In the genomic region with DNA sequence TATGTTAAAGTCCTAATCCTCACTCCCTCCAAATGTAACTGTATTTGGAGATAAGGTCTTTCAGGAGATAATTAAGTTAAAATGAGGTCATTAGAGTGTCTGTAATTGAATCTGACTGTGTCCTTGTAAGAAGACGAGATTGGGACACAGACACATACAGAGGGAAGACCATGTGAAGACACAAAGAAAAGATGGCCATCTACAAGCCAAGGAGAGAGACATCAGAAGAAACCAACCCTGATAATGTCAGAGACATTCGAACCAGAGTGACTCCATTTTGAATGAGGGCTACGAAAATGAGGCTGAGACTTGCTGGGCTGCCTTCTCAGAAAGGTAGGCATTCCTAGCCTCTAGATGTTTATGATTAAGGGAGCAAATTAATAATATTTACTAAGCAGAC, we compare ENCODE assay signal across 13 cellular contexts. TPM values are rescaled to one million over a fixed set of nuclear protein-coding genes. Genes with fewer than 3 reads are reported as not detected.
A peak's percentile ranks its signal among the peaks of the same experiment; 100 is the strongest.
DNase-seq lines count a peak whose midpoint lies in the region; ATAC-seq, FAIRE-seq and TF ChIP-seq lines count a peak whose summit lies in the region.
"Had no signal": no experiment of that assay in that cellular context is flagged by ENCODE, and none has a peak within 500 bp of the region (broad histone marks: within the 10 kb centered on the region; RNA-seq: fewer than 3 reads in every experiment).

No MANE protein-coding gene starts in this region.

- no peaks in the 10 kb centered on the region for H3K9me3 ChIP-seq in kidney (ENCODE audit: control insufficient read depth in 1 of 2, low read length in 2 of 2)
- H3K9me3 ChIP-seq in testis, result no peaks in the 10 kb centered on the region
- H3K9me3 ChIP-seq: prostate gland had no signal

- ATAC-seq in activated T-cell treated with anti-CD3 and anti-CD28 coated beads, Interleukin-2, amount 50 U/mL, for 72 hours (replicated peaks in 1 of 2), result no peak
- no peak for ATAC-seq in GM19455 (IDR thresholded peaks at IDR 0.05; ENCODE audit: unreplicated experiment)

- no peaks in the 10 kb centered on the region for H3K27me3 Mint-ChIP-seq in activated T-cell treated with anti-CD3 and anti-CD28 coated beads, Interleukin-2, amount 50 U/mL, for 72 hours (ENCODE audit: low read depth)
- no peaks in the 10 kb centered on the region for H3K27me3 Mint-ChIP-seq in activated CD4-positive, alpha-beta memory T cell treated with anti-CD3 and anti-CD28 coated beads, Interleukin-2, amount 10 ng/mL, durations not matched to agents 7 days and 5 days

- H3K27ac Mint-ChIP-seq in activated T-cell treated with anti-CD3 and anti-CD28 coated beads, Interleukin-2, amount 50 U/mL, for 72 hours, result peak overlapping the region; percentile 100
- peak overlapping the region; percentile 89 for H3K27ac Mint-ChIP-seq in activated CD4-positive, alpha-beta memory T cell treated with anti-CD3 and anti-CD28 coated beads, Interleukin-2, amount 10 ng/mL, durations not matched to agents 7 days and 5 days

- H3K27ac ChIP-seq in kidney (ENCODE audit: low read depth in 2 of 2, low read length in 2 of 2), result peak overlapping the region in 1 of 2 donors; percentile 11
- H3K27ac ChIP-seq in testis, result peak overlapping the region; percentile 42 to 52

- H3K36me3 Mint-ChIP-seq in activated T-cell treated with anti-CD3 and anti-CD28 coated beads, Interleukin-2, amount 50 U/mL, for 72 hours (ENCODE audit: insufficient read depth in 2 of 2), result peaks cover 1 to 6% of the 10 kb centered on the region in 2 donors
- H3K36me3 Mint-ChIP-seq in activated CD4-positive, alpha-beta memory T cell treated with anti-CD3 and anti-CD28 coated beads, Interleukin-2, amount 10 ng/mL, durations not matched to agents 7 days and 5 days (ENCODE audit: low read depth), result peaks cover 32% of the 10 kb centered on the region

- H3K27me3 ChIP-seq in testis, result no peaks in the 10 kb centered on the region

- H3K36me3 ChIP-seq in kidney (ENCODE audit: control insufficient read depth in 1 of 2, insufficient read depth in 2 of 2, low read length in 2 of 2) (peaks cover under 1 to 5% of the 10 kb centered on the region in 2 donors), testis (ENCODE audit: low read depth, missing control alignments) (no peaks in the 10 kb centered on the region)
- H3K36me3 ChIP-seq: prostate gland had no signal

- H3K4me1 ChIP-seq in kidney (ENCODE audit: control insufficient read depth in 1 of 2, insufficient read depth in 1 of 2, low read depth in 1 of 2, low read length in 2 of 2) (peaks cover 3 to 8% of the 10 kb centered on the region in 2 donors), testis (peaks cover 4% of the 10 kb centered on the region)
- H3K4me1 ChIP-seq: prostate gland had no signal

- TF ChIP-seq CTCF in kidney (IDR thresholded peaks at IDR 0.05; ENCODE audit: borderline replicate concordance, extremely low read depth, insufficient read depth) (no peak), testis (IDR thresholded peaks at IDR 0.05) (no peak)

- no peaks in the 10 kb centered on the region for H3K9me3 Mint-ChIP-seq in activated T-cell treated with anti-CD3 and anti-CD28 coated beads, Interleukin-2, amount 50 U/mL, for 72 hours
- H3K9me3 Mint-ChIP-seq in activated CD4-positive, alpha-beta memory T cell treated with anti-CD3 and anti-CD28 coated beads, Interleukin-2, amount 10 ng/mL, durations not matched to agents 7 days and 5 days, result peaks cover 3% of the 10 kb centered on the region

- H3K4me1 Mint-ChIP-seq in activated T-cell treated with anti-CD3 and anti-CD28 coated beads, Interleukin-2, amount 50 U/mL, for 72 hours (ENCODE audit: low read depth), result peaks cover 35% of the 10 kb centered on the region
- H3K4me1 Mint-ChIP-seq in activated CD4-positive, alpha-beta memory T cell treated with anti-CD3 and anti-CD28 coated beads, Interleukin-2, amount 10 ng/mL, durations not matched to agents 7 days and 5 days, result peaks cover 36% of the 10 kb centered on the region

- H3K4me3 ChIP-seq in kidney (ENCODE audit: low read length in 2 of 2) (peak overlapping the region; percentile 77 to 86), testis (no peak overlapping the region)

- CTCF ChIA-PET in activated CD4-positive, alpha-beta memory T cell treated with anti-CD3 and anti-CD28 coated beads, Interleukin-2, amount 10 ng/mL, durations not matched to agents 7 days and 5 days (lab: Charles Lee), result no interaction called here

- WGBS in testis, 2 donors, result 65 to 71% methylated on average over 3 of the region's 3 CpGs

- no peak overlapping the region for H3K9ac ChIP-seq in kidney (ENCODE audit: low read length in 2 of 2)

- TF ChIP-seq POLR2A in testis (IDR thresholded peaks at IDR 0.05), result no peak

- intact Hi-C loops in kidney (cut with DNase I), result no loop called here
- intact Hi-C loops in testis (cut with DNase I; ENCODE audit: low total_unique reads), result no loop called here

- POLR2A ChIA-PET in activated CD4-positive, alpha-beta memory T cell treated with anti-CD3 and anti-CD28 coated beads, Interleukin-2, amount 10 ng/mL, durations not matched to agents 7 days and 5 days (lab: Charles Lee), result interaction anchor here (3.5 kb wide), 1 partner anchor 31 kb away, joined by 10 read pairs; the partner anchor contains the start of gene SAMD9

- no peak for FAIRE-seq in kidney (lab: Jason Lieb, UNC)

- H3K4me3 Mint-ChIP-seq in activated T-cell treated with anti-CD3 and anti-CD28 coated beads, Interleukin-2, amount 50 U/mL, for 72 hours, result peak overlapping the region; percentile 85 to 97
- peak overlapping the region; percentile 78 for H3K4me3 Mint-ChIP-seq in activated CD4-positive, alpha-beta memory T cell treated with anti-CD3 and anti-CD28 coated beads, Interleukin-2, amount 10 ng/mL, durations not matched to agents 7 days and 5 days

- no peak for DNase-seq in activated T-cell treated with anti-CD3 and anti-CD28 coated beads, Interleukin-2, amount 50 U/mL, for 72 hours
- DNase-seq in activated T-cell treated with anti-CD3 and anti-CD28 coated beads, Interleukin-2, amount 50 U/mL, for 1 hour, result no peak
- DNase-seq in activated CD4-positive, alpha-beta memory T cell treated with anti-CD3 and anti-CD28 coated beads, Interleukin-2, amount 10 ng/mL, durations not matched to agents 7 days and 5 days, result no peak
- DNase-seq in kidney, result no peak
- DNase-seq in testis, result no peak
- no peak for DNase-seq in middle frontal gyrus (ENCODE audit: extremely low spot score, low spot score)
- DNase-seq in LoVo (ENCODE audit: low spot score), result no peak
- DNase-seq: activated CD4-positive, alpha-beta T cell treated with anti-CD3 and anti-CD28 coated beads, Interleukin-2, amount 50 U/mL, for 4 hours; hippocampal formation; NCI-H1048; stimulated activated CD8-positive, alpha-beta memory T cell treated with anti-CD3 and anti-CD28 coated beads, Interleukin-4, amount 100 ng/mL, for 48 hours had no signal

RNA-seq across cellular contexts. Expression of gene SAMD9L, which starts 0.5 kb away (rescaled TPM):
- 10 to 100 TPM; 16.4 to 27.0 TPM for total RNA-seq in activated T-cell treated with anti-CD3 and anti-CD28 coated beads, Interleukin-2, amount 50 U/mL, for 72 hours
- total RNA-seq in activated CD4-positive, alpha-beta memory T cell treated with anti-CD3 and anti-CD28 coated beads, Interleukin-2, amount 10 ng/mL, durations not matched to agents 7 days and 5 days, result 100 to 1,000 TPM; 181 to 184 TPM
- 14.9 TPM for total RNA-seq in kidney
- 4.5 TPM for polyA plus RNA-seq in kidney (ENCODE audit: insufficient read depth, low read depth, low replicate concordance)
- total RNA-seq in testis, result 1 to 10 TPM; 5.1 to 6.5 TPM
- polyA plus RNA-seq in testis (ENCODE audit: insufficient read depth, low read depth, low replicate concordance), result 2.7 TPM

RNA-seq across cellular contexts. Expression of gene SAMD9, which starts 30.9 kb away (rescaled TPM):
- total RNA-seq in activated T-cell treated with anti-CD3 and anti-CD28 coated beads, Interleukin-2, amount 50 U/mL, for 72 hours, result 10 to 100 TPM in 1 of 2 donors, 1 to 10 TPM in 1; 7.1 to 14.6 TPM
- total RNA-seq in activated CD4-positive, alpha-beta memory T cell treated with anti-CD3 and anti-CD28 coated beads, Interleukin-2, amount 10 ng/mL, durations not matched to agents 7 days and 5 days, result 10 to 100 TPM; 92.0 to 94.9 TPM
- total RNA-seq in kidney (11.0 TPM), testis (1 to 10 TPM; 1.9 to 3.2 TPM)
- polyA plus RNA-seq in kidney (ENCODE audit: insufficient read depth, low read depth, low replicate concordance) (2.2 TPM), testis (ENCODE audit: insufficient read depth, low read depth, low replicate concordance) (0.73 TPM)

Comparison
In these comparisons a context has a peak if more than half of its experiments do, and no peak if none do; other contexts are left out.
1. H3K4me3 ChIP-seq: peak in kidney (2 of 2); none in testis (0 of 2).
2. RNA of gene SAMD9L, which starts 0.5 kb away (total RNA-seq): 181 to 184 TPM in activated CD4-positive, alpha-beta memory T cell treated with anti-CD3 and anti-CD28 coated beads, Interleukin-2, amount 10 ng/mL, durations not matched to agents 7 days and 5 days; 16.4 to 27.0 TPM in activated T-cell treated with anti-CD3 and anti-CD28 coated beads, Interleukin-2, amount 50 U/mL, for 72 hours, 14.9 TPM in kidney (single experiment) and 5.1 to 6.5 TPM in testis; every median in the first group is over 4 times any median in the second.